23 cellular contexts compared by ENCODE assay signal in the genomic region with DNA sequence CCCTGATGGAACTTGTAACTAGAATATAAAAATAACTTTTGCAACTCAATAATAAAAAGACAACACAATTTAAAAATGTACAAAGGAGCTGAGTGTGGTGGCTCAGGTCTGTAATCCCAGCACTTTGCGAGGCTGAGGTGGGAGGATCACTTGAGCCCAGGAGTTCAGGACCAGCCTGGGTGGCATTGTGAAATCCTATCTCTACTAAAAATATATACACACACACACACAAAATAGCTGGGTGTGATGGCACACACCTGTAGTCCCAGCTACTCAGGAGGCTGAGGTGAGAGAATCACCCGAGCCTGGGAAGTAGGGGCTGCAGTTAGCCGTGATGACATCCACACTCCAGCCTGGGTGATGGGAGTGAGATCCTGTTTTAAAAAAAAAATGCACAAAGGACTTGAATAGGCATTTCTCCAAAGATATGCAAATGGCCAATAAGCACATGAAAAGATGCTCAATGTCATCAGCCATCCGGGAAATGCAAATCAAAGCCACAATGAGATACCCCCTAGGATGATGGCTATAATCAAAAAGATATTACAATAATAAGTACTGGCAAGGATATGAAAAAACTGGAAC. TPM values are rescaled to one million over a fixed set of nuclear protein-coding genes. Genes with fewer than 3 reads are reported as not detected.
"Had no signal": no experiment of that assay in that cellular context is flagged by ENCODE, and none has a peak within 500 bp of the region (broad histone marks: within the 10 kb centered on the region; RNA-seq: fewer than 3 reads in every experiment).

No MANE protein-coding gene starts in this region.

- H3K4me3 ChIP-seq: adrenal gland, breast epithelium had no signal

- ATAC-seq: activated CD8-positive, alpha-beta T cell treated with anti-CD3 and anti-CD28 coated beads, Interleukin-2, amount 10 ng/mL, durations not matched to agents 7 days and 5 days; PC-3 had no signal

- H3K27ac ChIP-seq: adrenal gland, breast epithelium, VCaP had no signal

- H3K36me3 ChIP-seq: adrenal gland, breast epithelium had no signal

- H3K36me3 Mint-ChIP-seq: activated naive CD8-positive, alpha-beta T cell treated with anti-CD3 and anti-CD28 coated beads, Interleukin-2, amount 10 ng/mL, durations not matched to agents 7 days and 5 days had no signal

- H3K4me1 Mint-ChIP-seq: activated naive CD8-positive, alpha-beta T cell treated with anti-CD3 and anti-CD28 coated beads, Interleukin-2, amount 10 ng/mL, durations not matched to agents 7 days and 5 days had no signal

- H3K4me3 Mint-ChIP-seq: activated CD8-positive, alpha-beta T cell treated with anti-CD3 and anti-CD28 coated beads, Interleukin-2, amount 10 ng/mL, durations not matched to agents 7 days and 5 days; activated naive CD8-positive, alpha-beta T cell treated with anti-CD3 and anti-CD28 coated beads, Interleukin-2, amount 10 ng/mL, durations not matched to agents 7 days and 5 days had no signal

- H3K4me1 ChIP-seq: adrenal gland, breast epithelium had no signal

- H3K27ac Mint-ChIP-seq: activated CD8-positive, alpha-beta T cell treated with anti-CD3 and anti-CD28 coated beads, Interleukin-2, amount 10 ng/mL, durations not matched to agents 7 days and 5 days; activated naive CD8-positive, alpha-beta T cell treated with anti-CD3 and anti-CD28 coated beads, Interleukin-2, amount 10 ng/mL, durations not matched to agents 7 days and 5 days had no signal

- H3K27me3 ChIP-seq: adrenal gland, breast epithelium had no signal

- H3K9me3 ChIP-seq: adrenal gland, breast epithelium had no signal

- DNase-seq: activated CD4-positive, alpha-beta T cell treated with anti-CD3 and anti-CD28 coated beads for 4 hours; activated CD8-positive, alpha-beta memory T cell treated with anti-CD3 and anti-CD28 coated beads, Interleukin-2, amount 50 U/mL, for 48 hours; activated CD8-positive, alpha-beta T cell treated with anti-CD3 and anti-CD28 coated beads, Interleukin-2, amount 10 ng/mL, durations not matched to agents 7 days and 5 days; activated naive CD4-positive, alpha-beta T cell treated with anti-CD3 and anti-CD28 coated beads, Interleukin-2, amount 50 U/mL, for 16 hours; activated naive CD8-positive, alpha-beta T cell treated with anti-CD3 and anti-CD28 coated beads, Interleukin-2, amount 10 ng/mL, durations not matched to agents 7 days and 5 days; activated T-cell treated with anti-CD3 and anti-CD28 coated beads, Interleukin-2, amount 50 U/mL, for 1 hour; anterior cingulate cortex; caudate nucleus; KG1; NCI-H1092; NCI-H1417; NCI-H1930; NCI-H2107; NCI-H345; NCI-H510A; NCI-H69; PC-3; SHP77 treated with DMSO at 0.1 percent for 48 hours; T-helper 1 cell had no signal

RNA-seq across cellular contexts. Expression of gene SEPTIN5, which starts 59.9 kb away (rescaled TPM):
- total RNA-seq: activated naive CD8-positive, alpha-beta T cell treated with anti-CD3 and anti-CD28 coated beads, Interleukin-2, amount 10 ng/mL, durations not matched to agents 7 days and 5 days; T-helper 2 cell treated with Interferon-gamma antibody and Interleukin-4, amounts not matched to agents 100 ng/mL and 5 ng/mL, for 36 hours had no signal
